Comparison of ENCODE assay signal across 8 cellular contexts in genomic region chr4:71553605-71554004, GRCh38.
A peak's percentile ranks its signal among the peaks of the same experiment; 100 is the strongest.
DNase-seq lines count a peak whose midpoint lies in the region; ATAC-seq, FAIRE-seq and TF ChIP-seq lines count a peak whose summit lies in the region.

No MANE protein-coding gene starts in this region.

- H3K9me3 ChIP-seq in body of pancreas: no peaks in the 10 kb centered on the region

- ATAC-seq in HG03520 (IDR thresholded peaks at IDR 0.05; ENCODE audit: unreplicated experiment): peak; percentile 54
- peak; percentile 47 for ATAC-seq in body of pancreas

- H3K4me1 ChIP-seq in body of pancreas: peaks cover 14% of the 10 kb centered on the region

- no peaks in the 10 kb centered on the region for H3K27me3 ChIP-seq in body of pancreas

- peaks cover 0 to 2% of the 10 kb centered on the region in 2 donors for H3K36me3 ChIP-seq in body of pancreas (replicated peaks in 1 of 2; ENCODE audit: insufficient read depth in 1 of 2, low read depth in 2 of 2)

- no peak overlapping the region for H3K27ac ChIP-seq in body of pancreas

- TF ChIP-seq CTCF in GM12865 (IDR thresholded peaks at IDR 0.05; ENCODE audit: insufficient read depth, low read depth, low read length, missing control alignments) (peak; percentile 24), body of pancreas (IDR thresholded peaks at IDR 0.05) (peak; percentile 17 to 68 (median 50))

- intact Hi-C loops in body of pancreas (cut with DNase I): no loop called here

- no peak overlapping the region for H3K4me3 ChIP-seq in GM12865 (ENCODE audit: low read depth, low read length)
- no peak overlapping the region for H3K4me3 ChIP-seq in body of pancreas

- DNase-seq in GM12865 (ENCODE audit: low read depth) (peak; percentile 13), body of pancreas (no peak), medulla oblongata (ENCODE audit: extremely low spot score) (peak; percentile 27), DMS79 (lab: John Stamatoyannopoulos, UW) (no peak), globus pallidus (ENCODE audit: low spot score) (no peak), H54 (ENCODE audit: insufficient read length, low spot score) (no peak)
- DNase-seq in stimulated activated CD4-positive, alpha-beta T cell treated with anti-CD3 and anti-CD28 coated beads, Interleukin-12 subunit alpha, Interleukin-12 subunit beta, amount 100 ng/mL, for 4 hours: no peak

- 38 to 39% methylated on average over 1 of the region's 1 CpG for WGBS in body of pancreas, 2 donors

- no peak for FAIRE-seq in H54 (lab: Jason Lieb, UNC)

- TF ChIP-seq POLR2A in body of pancreas (IDR thresholded peaks at IDR 0.05) (no peak), H54 (IDR thresholded peaks at IDR 0.05; ENCODE audit: low read depth, low read length) (no peak)

Comparison
In these comparisons a context has a peak if more than half of its experiments do, and no peak if none do; other contexts are left out.
1. DNase-seq: peak in GM12865 (single experiment) and medulla oblongata (single experiment); none in body of pancreas (0 of 4), DMS79 (single experiment), globus pallidus (single experiment), H54 (single experiment) and stimulated activated CD4-positive, alpha-beta T cell treated with anti-CD3 and anti-CD28 coated beads, Interleukin-12 subunit alpha, Interleukin-12 subunit beta, amount 100 ng/mL, for 4 hours (single experiment).